ENCODE assay signal across 25 cellular contexts in genomic region chr9:16029056-16029615, GRCh38.
DNase-seq lines count a peak whose midpoint lies in the region; ATAC-seq and TF ChIP-seq lines count a peak whose summit lies in the region.
"Had no signal": no experiment of that assay in that cellular context is flagged by ENCODE, and none has a peak within 500 bp of the region (broad histone marks: within the 10 kb centered on the region; RNA-seq: fewer than 3 reads in every experiment).

No MANE protein-coding gene starts in this region.

- H3F3A ChIP-seq in smooth muscle cell (ENCODE audit: low read depth) = no peaks in the 10 kb centered on the region

- no peaks in the 10 kb centered on the region for H3K36me3 Mint-ChIP-seq in natural killer cell
- H3K36me3 Mint-ChIP-seq in natural killer cell treated with Interleukin-12 subunit alpha and Interleukin-12 subunit beta and Interleukin-15 and Interleukin-18, amount 100 ng/mL, for 72 hours = no peaks in the 10 kb centered on the region
- H3K36me3 Mint-ChIP-seq: activated naive CD4-positive, alpha-beta T cell treated with anti-CD3 and anti-CD28 coated beads, Interleukin-2, amount 50 U/mL, for 24 hours had no signal

- no peaks in the 10 kb centered on the region for H3K9me3 Mint-ChIP-seq in natural killer cell
- H3K9me3 Mint-ChIP-seq in natural killer cell treated with Interleukin-12 subunit alpha and Interleukin-12 subunit beta and Interleukin-15 and Interleukin-18, amount 100 ng/mL, for 72 hours = no peaks in the 10 kb centered on the region
- H3K9me3 Mint-ChIP-seq: T-helper 2 cell treated with Interferon-gamma antibody and Interleukin-4, amounts not matched to agents 5 μg/mL and 100 μg/mL, for 36 hours had no signal

- H3K27me3 ChIP-seq in smooth muscle cell (ENCODE audit: low read depth) (no peaks in the 10 kb centered on the region), heart right ventricle (no peaks in the 10 kb centered on the region)
- H3K27me3 ChIP-seq: esophagus muscularis mucosa, right lobe of liver had no signal

- 79% methylated on average over 7 of the region's 7 CpGs for WGBS in smooth muscle cell (ENCODE audit: low lambda C conversion rate)
- WGBS in heart right ventricle, 2 donors = 82 to 84% methylated on average over 7 of the region's 7 CpGs

- no peak overlapping the region for H2AFZ ChIP-seq in smooth muscle cell (ENCODE audit: low read depth)
- H2AFZ ChIP-seq: GM23338 had no signal

- H3K27ac ChIP-seq in smooth muscle cell (ENCODE audit: low read depth) (peak overlapping the region; percentile 28), heart right ventricle (no peak overlapping the region)
- H3K27ac ChIP-seq: C4-2B, esophagus muscularis mucosa, right lobe of liver, SK-N-MC had no signal

- no peak overlapping the region for H3K9ac ChIP-seq in smooth muscle cell (ENCODE audit: low read depth)

- no peaks in the 10 kb centered on the region for H3K79me2 ChIP-seq in smooth muscle cell (ENCODE audit: low read depth)

- H3K4me1 ChIP-seq in smooth muscle cell (ENCODE audit: low read depth) = no peaks in the 10 kb centered on the region
- H3K4me1 ChIP-seq in heart right ventricle = no peaks in the 10 kb centered on the region
- H3K4me1 ChIP-seq: right lobe of liver had no signal

- no peaks in the 10 kb centered on the region for H4K20me1 ChIP-seq in smooth muscle cell (ENCODE audit: low read depth)

- intact Hi-C loops in natural killer cell (cut with micrococcal nuclease) (no loop called here), heart right ventricle (cut with DNase I) (no loop called here)

- H3K9me3 ChIP-seq in smooth muscle cell (replicated peaks; ENCODE audit: low read depth) = no peaks in the 10 kb centered on the region
- H3K9me3 ChIP-seq in heart right ventricle = no peaks in the 10 kb centered on the region
- H3K9me3 ChIP-seq: esophagus muscularis mucosa, right lobe of liver had no signal

- peaks cover 25 to 28% of the 10 kb centered on the region in 2 donors for H3K4me1 Mint-ChIP-seq in natural killer cell
- H3K4me1 Mint-ChIP-seq in natural killer cell treated with Interleukin-12 subunit alpha and Interleukin-12 subunit beta and Interleukin-15 and Interleukin-18, amount 100 ng/mL, for 72 hours (ENCODE audit: low read depth in 2 of 2) = peaks cover 13 to 23% of the 10 kb centered on the region in 2 donors

- peak overlapping the region; percentile 14 for H3K4me3 Mint-ChIP-seq in natural killer cell
- H3K4me3 Mint-ChIP-seq in natural killer cell treated with Interleukin-12 subunit alpha and Interleukin-12 subunit beta and Interleukin-15 and Interleukin-18, amount 100 ng/mL, for 72 hours = no peak overlapping the region
- H3K4me3 Mint-ChIP-seq: activated naive CD4-positive, alpha-beta T cell treated with anti-CD3 and anti-CD28 coated beads, Interleukin-2, amount 50 U/mL, for 24 hours; effector memory CD8-positive, alpha-beta T cell; GM23338; nephron progenitor cell; T-helper 2 cell treated with Interferon-gamma antibody and Interleukin-4, amounts not matched to agents 5 μg/mL and 100 μg/mL, for 36 hours had no signal

- peak overlapping the region in 1 of 2 donors; percentile 17 for H3K27ac Mint-ChIP-seq in natural killer cell
- H3K27ac Mint-ChIP-seq in natural killer cell treated with Interleukin-12 subunit alpha and Interleukin-12 subunit beta and Interleukin-15 and Interleukin-18, amount 100 ng/mL, for 72 hours = no peak overlapping the region
- H3K27ac Mint-ChIP-seq: activated naive CD4-positive, alpha-beta T cell treated with anti-CD3 and anti-CD28 coated beads, Interleukin-2, amount 50 U/mL, for 24 hours; effector memory CD8-positive, alpha-beta T cell; GM23338; nephron progenitor cell; T-helper 2 cell treated with Interferon-gamma antibody and Interleukin-4, amounts not matched to agents 5 μg/mL and 100 μg/mL, for 36 hours had no signal

- TF ChIP-seq CTCF in natural killer cell (IDR thresholded peaks at IDR 0.05) (no peak), smooth muscle cell (IDR thresholded peaks at IDR 0.05; ENCODE audit: borderline replicate concordance, insufficient read depth, poor library complexity, severe bottlenecking) (no peak), heart right ventricle (IDR thresholded peaks at IDR 0.05) (no peak)

- peaks cover 14 to 25% of the 10 kb centered on the region in 2 donors for H3K27me3 Mint-ChIP-seq in natural killer cell (ENCODE audit: low read depth in 2 of 2)
- peaks cover 9 to 25% of the 10 kb centered on the region in 2 donors for H3K27me3 Mint-ChIP-seq in natural killer cell treated with Interleukin-12 subunit alpha and Interleukin-12 subunit beta and Interleukin-15 and Interleukin-18, amount 100 ng/mL, for 72 hours
- H3K27me3 Mint-ChIP-seq: activated naive CD4-positive, alpha-beta T cell treated with anti-CD3 and anti-CD28 coated beads, Interleukin-2, amount 50 U/mL, for 24 hours; effector memory CD8-positive, alpha-beta T cell had no signal

- H3K36me3 ChIP-seq in smooth muscle cell (ENCODE audit: low read depth) (no peaks in the 10 kb centered on the region), heart right ventricle (no peaks in the 10 kb centered on the region)
- H3K36me3 ChIP-seq: esophagus muscularis mucosa, right lobe of liver had no signal

- H3K4me3 ChIP-seq in smooth muscle cell (no peak overlapping the region), heart right ventricle (no peak overlapping the region)
- H3K4me3 ChIP-seq: esophagus muscularis mucosa, GM23338, right lobe of liver, SK-N-MC had no signal

- no peak overlapping the region for H3K4me2 ChIP-seq in smooth muscle cell
- H3K4me2 ChIP-seq: GM23338 had no signal

- ATAC-seq in natural killer cell = no peak
- no peak for ATAC-seq in natural killer cell treated with Interleukin-12 subunit alpha and Interleukin-12 subunit beta and Interleukin-15 and Interleukin-18, amount 100 ng/mL, for 72 hours
- ATAC-seq in heart right ventricle = no peak
- no peak for ATAC-seq in HG03520 (IDR thresholded peaks at IDR 0.05; ENCODE audit: unreplicated experiment)
- ATAC-seq: effector memory CD8-positive, alpha-beta T cell; left lobe of liver; right lobe of liver had no signal

- DNase-seq in natural killer cell (no peak), LHCN-M2 (ENCODE audit: low read depth) (peak; percentile 97), fibroblast of gingiva (ENCODE audit: low read depth) (peak; percentile 76), smooth muscle cell (lab: John Stamatoyannopoulos, UW; ENCODE audit: unreplicated experiment) (no peak), heart right ventricle (no peak)
- no peak for DNase-seq in natural killer cell treated with Interleukin-12 subunit alpha and Interleukin-12 subunit beta and Interleukin-15 and Interleukin-18, amount 100 ng/mL, for 72 hours (ENCODE audit: low spot score)
- DNase-seq in stimulated activated CD4-positive, alpha-beta T cell treated with anti-CD3 and anti-CD28 coated beads, Interleukin-1b, Interleukin-23, amount 100 ng/mL, for 48 hours = no peak
- DNase-seq: activated CD4-positive, alpha-beta T cell treated with anti-CD3 and anti-CD28 coated beads, Interleukin-2, amount 50 U/mL, for 1 hour; effector memory CD8-positive, alpha-beta T cell; head of caudate nucleus; midbrain; MM.1S; NCI-H1436 treated with DMSO at 0.1 percent for 48 hours; NCI-H510A treated with DMSO at 0.1 percent for 48 hours; nephron progenitor cell; right lobe of liver; RPMI8226 had no signal

Comparison
In these comparisons a context has a peak if more than half of its experiments do, and no peak if none do; other contexts are left out.
1. DNase-seq: peak in LHCN-M2 (single experiment) and fibroblast of gingiva (single experiment); none in natural killer cell (single experiment), natural killer cell treated with Interleukin-12 subunit alpha and Interleukin-12 subunit beta and Interleukin-15 and Interleukin-18, amount 100 ng/mL, for 72 hours (single experiment), smooth muscle cell (single experiment), stimulated activated CD4-positive, alpha-beta T cell treated with anti-CD3 and anti-CD28 coated beads, Interleukin-1b, Interleukin-23, amount 100 ng/mL, for 48 hours (single experiment) and heart right ventricle (0 of 2).